ENCODE assay signal across 8 cellular contexts in genomic region chr1:229507502-229507901, GRCh38. TPM values are rescaled to one million over a fixed set of nuclear protein-coding genes. Genes with fewer than 3 reads are reported as not detected.
DNase-seq lines count a peak whose midpoint lies in the region; ATAC-seq and TF ChIP-seq lines count a peak whose summit lies in the region.

No MANE protein-coding gene starts in this region.

- H3K4me3 ChIP-seq in AG04449 (ENCODE audit: low read depth, low read length) (peak overlapping the region; percentile 80), iPS-20b (ENCODE audit: low read length) (peak overlapping the region; percentile 86), testis (peak overlapping the region; percentile 86 to 99)

- peak overlapping the region; percentile 64 for H3K27ac ChIP-seq in iPS-20b (ENCODE audit: low read length)
- peak overlapping the region; percentile 92 to 95 for H3K27ac ChIP-seq in testis

- no peaks in the 10 kb centered on the region for H3K27me3 Mint-ChIP-seq in activated CD8-positive, alpha-beta T cell treated with anti-CD3 and anti-CD28 coated beads for 36 hours

- peak overlapping the region; percentile 91 for H3K4me3 Mint-ChIP-seq in activated CD8-positive, alpha-beta T cell treated with anti-CD3 and anti-CD28 coated beads for 36 hours

- no peaks in the 10 kb centered on the region for H3K27me3 ChIP-seq in iPS-20b (ENCODE audit: insufficient read depth, low read length)
- H3K27me3 ChIP-seq in testis: no peaks in the 10 kb centered on the region

- no peak for DNase-seq in AG04449 (ENCODE audit: low read depth, low spot score)
- DNase-seq in activated CD8-positive, alpha-beta T cell treated with anti-CD3 and anti-CD28 coated beads for 36 hours: no peak
- DNase-seq in testis: no peak
- DNase-seq in NCI-H2029 (lab: John Stamatoyannopoulos, UW): no peak
- DNase-seq in nucleus accumbens (lab: John Stamatoyannopoulos, UW): no peak
- no peak for DNase-seq in amniotic stem cell (lab: John Stamatoyannopoulos, UW)

- no peaks in the 10 kb centered on the region for H3K9me3 Mint-ChIP-seq in activated CD8-positive, alpha-beta T cell treated with anti-CD3 and anti-CD28 coated beads for 36 hours

- H3K36me3 Mint-ChIP-seq in activated CD8-positive, alpha-beta T cell treated with anti-CD3 and anti-CD28 coated beads for 36 hours (ENCODE audit: low read depth): peaks cover 10% of the 10 kb centered on the region

- H3K9me3 ChIP-seq in iPS-20b (ENCODE audit: insufficient read depth, low read depth, low read length) (no peaks in the 10 kb centered on the region), testis (no peaks in the 10 kb centered on the region)

- 1 to 2% methylated on average over 5 of the region's 5 CpGs for WGBS in testis, 2 donors

- peaks cover 24% of the 10 kb centered on the region for H3K4me1 Mint-ChIP-seq in activated CD8-positive, alpha-beta T cell treated with anti-CD3 and anti-CD28 coated beads for 36 hours (ENCODE audit: low read depth)

- CTCF ChIA-PET in AG04449 (lab: Yijun Ruan, JAX): interaction anchor here (0.7 to 1.6 kb wide), 3 partner anchors 10 to 50 kb away, joined by 3 to 6 read pairs (median 4); no protein-coding TSS in a partner anchor
- CTCF ChIA-PET in activated CD8-positive, alpha-beta T cell treated with anti-CD3 and anti-CD28 coated beads for 36 hours (lab: Charles Lee): interaction anchor here (1.1 to 2.1 kb wide), 2 partner anchors 26 to 249 kb away, joined by 3 to 7 read pairs; no protein-coding TSS in a partner anchor

- TF ChIP-seq CTCF in AG04449 (IDR thresholded peaks at IDR 0.05; ENCODE audit: insufficient read depth, low read length, missing control alignments): no peak
- TF ChIP-seq CTCF in activated CD8-positive, alpha-beta T cell treated with anti-CD3 and anti-CD28 coated beads for 36 hours (IDR thresholded peaks at IDR 0.05): no peak
- TF ChIP-seq CTCF in testis (IDR thresholded peaks at IDR 0.05): no peak

- ATAC-seq in GM21737 (IDR thresholded peaks at IDR 0.05; ENCODE audit: unreplicated experiment): peak; percentile 12
- ATAC-seq in activated CD8-positive, alpha-beta T cell treated with anti-CD3 and anti-CD28 coated beads for 36 hours: no peak

- POLR2A ChIA-PET in AG04449 (lab: Yijun Ruan, JAX): interaction anchor here (0.9 kb wide), 1 partner anchor 227 kb away, joined by 3 read pairs; no protein-coding TSS in a partner anchor
- POLR2A ChIA-PET in activated CD8-positive, alpha-beta T cell treated with anti-CD3 and anti-CD28 coated beads for 36 hours (lab: Charles Lee): interaction anchor here (0.9 to 2.4 kb wide), 5 partner anchors 9 to 182 kb away, joined by 3 to 8 read pairs (median 4); no protein-coding TSS in a partner anchor

- H3K4me1 ChIP-seq in iPS-20b (ENCODE audit: insufficient read depth, low read length) (peaks cover 6% of the 10 kb centered on the region; the same call in 1 of the 2 replicates), testis (peaks cover 13% of the 10 kb centered on the region)

- peak overlapping the region; percentile 98 for H3K9ac ChIP-seq in iPS-20b (ENCODE audit: low read depth, low read length)

- no peak for TF ChIP-seq POLR2A in testis (IDR thresholded peaks at IDR 0.05)

- H3K27ac Mint-ChIP-seq in activated CD8-positive, alpha-beta T cell treated with anti-CD3 and anti-CD28 coated beads for 36 hours: peak overlapping the region; percentile 93

- intact Hi-C loops in activated CD8-positive, alpha-beta T cell treated with anti-CD3 and anti-CD28 coated beads for 36 hours (cut with micrococcal nuclease): no loop called here
- intact Hi-C loops in testis (cut with DNase I; ENCODE audit: low total_unique reads): no loop called here

- peaks cover 14% of the 10 kb centered on the region for H3K36me3 ChIP-seq in iPS-20b (ENCODE audit: insufficient read depth, low read depth, low read length)
- H3K36me3 ChIP-seq in testis (ENCODE audit: low read depth, missing control alignments): no peaks in the 10 kb centered on the region

RNA-seq across cellular contexts. Expression of gene NUP133, which starts 0.6 kb away (rescaled TPM):
- 10 to 100 TPM; 58.9 to 59.7 TPM for total RNA-seq in activated CD8-positive, alpha-beta T cell treated with anti-CD3 and anti-CD28 coated beads for 36 hours
- 10 to 100 TPM; 46.5 to 60.9 TPM for total RNA-seq in testis
- polyA plus RNA-seq in testis (ENCODE audit: insufficient read depth, low read depth, low replicate concordance): 26.5 TPM

RNA-seq across cellular contexts. Expression of gene ABCB10, which starts 51.0 kb away (rescaled TPM):
- 10 to 100 TPM; 30.7 to 32.1 TPM for total RNA-seq in activated CD8-positive, alpha-beta T cell treated with anti-CD3 and anti-CD28 coated beads for 36 hours
- total RNA-seq in testis: 10 to 100 TPM in 1 of 2 donors, 1 to 10 TPM in 1; 9.8 to 12.1 TPM
- 4.9 TPM for polyA plus RNA-seq in testis (ENCODE audit: insufficient read depth, low read depth, low replicate concordance)
